ENCODE assay signal across 14 cellular contexts in genomic region chr9:115691686-115692085, GRCh38.
DNase-seq lines count a peak whose midpoint lies in the region; ATAC-seq and TF ChIP-seq lines count a peak whose summit lies in the region.
"Had no signal": no experiment of that assay in that cellular context is flagged by ENCODE, and none has a peak within 500 bp of the region (broad histone marks: within the 10 kb centered on the region; RNA-seq: fewer than 3 reads in every experiment).

No MANE protein-coding gene starts in this region.

- DNase-seq in HCT116 (ENCODE audit: low read depth, low spot score) (no peak), amniotic epithelial cell (ENCODE audit: low read depth) (peak; percentile 78), fibroblast of the conjunctiva (ENCODE audit: low read depth) (peak; percentile 36), NCI-H748 (lab: John Stamatoyannopoulos, UW; ENCODE audit: unreplicated experiment) (no peak), HT-29 (ENCODE audit: low spot score) (no peak)
- DNase-seq: Kasumi-1, left ventricle myocardium inferior, NCI-H1930, spleen, WERI-Rb-1 had no signal

- no peak overlapping the region for H3K27ac ChIP-seq in HCT116 (ENCODE audit: low read depth, low read length)
- peak overlapping the region; percentile 42 for H3K27ac ChIP-seq in subcutaneous abdominal adipose tissue (ENCODE audit: low read depth, low read length)
- H3K27ac ChIP-seq: left ventricle myocardium inferior, neural progenitor cell, spleen, WERI-Rb-1 had no signal

- TF ChIP-seq RAD21 in HCT116 (IDR thresholded peaks at IDR 0.05; ENCODE audit: low read depth), result no peak

- no peaks in the 10 kb centered on the region for H3K79me2 ChIP-seq in HCT116 (ENCODE audit: insufficient read depth, low read length)

- H3K36me3 ChIP-seq in HCT116 (ENCODE audit: control insufficient read depth in 1 of 2, insufficient read depth in 2 of 2, low read length in 2 of 2) (no peaks in the 10 kb centered on the region), subcutaneous abdominal adipose tissue (ENCODE audit: control insufficient read depth in 5 of 5, insufficient read depth in 5 of 5, low read length in 5 of 5) (no peaks in the 10 kb centered on the region)
- H3K36me3 ChIP-seq: left ventricle myocardium inferior, neural progenitor cell, spleen, thoracic aorta, WERI-Rb-1 had no signal

- POLR2A ChIA-PET in HCT116 (lab: Charles Lee), result no interaction called here

- H2AFZ ChIP-seq in HCT116 (ENCODE audit: low read depth, low read length, poor library complexity, severe bottlenecking), result no peak overlapping the region
- H2AFZ ChIP-seq: neural progenitor cell had no signal

- H3K9ac ChIP-seq in HCT116 (ENCODE audit: low read length) (no peak overlapping the region), subcutaneous abdominal adipose tissue (ENCODE audit: low read length in 5 of 5) (peak overlapping the region in 1 of 5 donors; percentile 42)
- H3K9ac ChIP-seq: neural progenitor cell had no signal

- no peak for TF ChIP-seq POLR2A in HCT116 (IDR thresholded peaks at IDR 0.05; ENCODE audit: borderline replicate concordance, extremely low read depth, insufficient read depth, insufficient read length)

- intact Hi-C loops in HCT116 (cut with micrococcal nuclease), result loop anchor here (5.0 to 10.0 kb wide), 2 partner anchors 473 to 956 kb away; no protein-coding TSS in a partner anchor

- no peaks in the 10 kb centered on the region for H4K20me1 ChIP-seq in HCT116 (ENCODE audit: insufficient read depth)

- peaks cover 14% of the 10 kb centered on the region; the same call in 1 of the 2 replicates for H3K27me3 ChIP-seq in HCT116 (ENCODE audit: insufficient read depth, low read length)
- no peaks in the 10 kb centered on the region for H3K27me3 ChIP-seq in subcutaneous abdominal adipose tissue (ENCODE audit: control insufficient read depth in 5 of 5, insufficient read depth in 4 of 5, low read length in 5 of 5)
- H3K27me3 ChIP-seq: neural progenitor cell, spleen had no signal

- CTCF ChIA-PET in HCT116 (lab: Charles Lee), result no interaction called here

- H3K4me2 ChIP-seq in HCT116 (ENCODE audit: low read length), result 0 out of 2 replicates have a peak overlapping the region, but pooled peaks have one; percentile 7
- H3K4me2 ChIP-seq: neural progenitor cell had no signal

- no peaks in the 10 kb centered on the region for H3K9me2 ChIP-seq in HCT116 (ENCODE audit: insufficient read depth)

- RAD21 ChIA-PET in HCT116 (lab: Charles Lee; ENCODE audit: low non-redundant PET in 1 of 2, low total read pairs in 2 of 2, uncharacterized antibody in 2 of 2, unreplicated experiment in 2 of 2), result no interaction called here

- ATAC-seq in HCT116, result no peak
- ATAC-seq in GM18867 (IDR thresholded peaks at IDR 0.05; ENCODE audit: unreplicated experiment), result no peak

- H3K9me3 ChIP-seq in HCT116 (ENCODE audit: control insufficient read depth in 1 of 2, insufficient read depth in 1 of 2, low read depth in 1 of 2, low read length in 2 of 2) (no peaks in the 10 kb centered on the region), subcutaneous abdominal adipose tissue (ENCODE audit: control insufficient read depth in 5 of 5, low read length in 5 of 5) (no peaks in the 10 kb centered on the region)
- H3K9me3 ChIP-seq: left ventricle myocardium inferior, spleen, thoracic aorta had no signal

- no peak for TF ChIP-seq CTCF in HCT116 (IDR thresholded peaks at IDR 0.05 in 2 of 3, conservative IDR thresholded peaks at IDR 0.05 in 1 of 3; ENCODE audit: borderline replicate concordance in 1 of 3, insufficient read depth in 1 of 3, low read depth in 2 of 3, low read length in 2 of 3)

- no TSS peak for BruUV-seq in HCT116 (replicated peaks; lab: Mats Ljungman, UMichigan)

- H3K4me3 ChIP-seq in HCT116 (replicated peaks in 1 of 2; ENCODE audit: low read depth in 1 of 2, low read length in 2 of 2) (no peak overlapping the region), subcutaneous abdominal adipose tissue (ENCODE audit: low read depth in 1 of 5, low read length in 5 of 5) (no peak overlapping the region)
- H3K4me3 ChIP-seq: left ventricle myocardium inferior, neural progenitor cell, spleen, thoracic aorta had no signal

- H3K4me1 ChIP-seq in HCT116 (ENCODE audit: control insufficient read depth in 1 of 2, insufficient read depth in 2 of 2, low read length in 2 of 2), result peaks cover 0 to 9% of the 10 kb centered on the region in 2 experiments; a peak in 1 of 4 replicates
- peaks cover 2 to 10% (median 4%) of the 10 kb centered on the region in 5 donors for H3K4me1 ChIP-seq in subcutaneous abdominal adipose tissue (ENCODE audit: control insufficient read depth in 5 of 5, insufficient read depth in 5 of 5, low read length in 5 of 5)
- H3K4me1 ChIP-seq: left ventricle myocardium inferior, spleen had no signal

TF ChIP-seq in HCT116, 20 proteins besides CTCF, POLR2A, EP300 and RAD21:
- peak; percentile 36; the same call in 1 of the 2 replicates for TF ChIP-seq FOSL1 (IDR thresholded peaks at IDR 0.05; ENCODE audit: low read depth)
- 0 out of 2 replicates have a peak, but pooled peaks have one; percentile 16 for TF ChIP-seq JUND (IDR thresholded peaks at IDR 0.05)
- TF ChIP-seq SP1 (IDR thresholded peaks at IDR 0.05; ENCODE audit: low read depth), result 0 out of 2 replicates have a peak, but pooled peaks have one; percentile 22
- no peak for TF ChIP-seq CEBPB (IDR thresholded peaks at IDR 0.05; ENCODE audit: low read depth)
TF ChIP-seq in HCT116: peak in this region for 3.

Comparison
In these comparisons a context has a peak if more than half of its experiments do, and no peak if none do; other contexts are left out.
1. DNase-seq: peak in amniotic epithelial cell (single experiment) and fibroblast of the conjunctiva (single experiment); none in HCT116 (single experiment), NCI-H748 (single experiment) and HT-29 (single experiment).